Comparison of ENCODE assay signal across 24 cellular contexts in genomic region chr2:26528870-26529269, GRCh38. TPM values are rescaled to one million over a fixed set of nuclear protein-coding genes. Genes with fewer than 3 reads are reported as not detected.
DNase-seq lines count a peak whose midpoint lies in the region; ATAC-seq and TF ChIP-seq lines count a peak whose summit lies in the region.
"Had no signal": no experiment of that assay in that cellular context is flagged by ENCODE, and none has a peak within 500 bp of the region (broad histone marks: within the 10 kb centered on the region; RNA-seq: fewer than 3 reads in every experiment).

No MANE protein-coding gene starts in this region.

- H2AK5ac ChIP-seq in neuronal stem cell (ENCODE audit: low read depth, low read length) = peak overlapping the region; percentile 48

- no peak overlapping the region for H4K8ac ChIP-seq in neuronal stem cell (ENCODE audit: low read depth, low read length)

- no CpG with 5 or more reads among the region's 4 CpGs for WGBS in neuronal stem cell (ENCODE audit: extremely low coverage in 2 of 2, insufficient read length in 2 of 2, insufficient replicate concordance in 1 of 2), 2 donors
- WGBS in suprapubic skin = 91% methylated on average over 4 of the region's 4 CpGs

- POLR2A ChIA-PET in HEK293 (lab: Yijun Ruan, JAX) = no interaction called here

- no peaks in the 10 kb centered on the region for H3K36me3 ChIP-seq in HEK293 (ENCODE audit: control insufficient read depth in 2 of 2, insufficient read depth in 1 of 2, low read length in 2 of 2)
- no peaks in the 10 kb centered on the region for H3K36me3 ChIP-seq in neuronal stem cell (replicated peaks in 1 of 2; ENCODE audit: control insufficient read depth in 2 of 2, insufficient read depth in 2 of 2, low read length in 2 of 2)
- H3K36me3 ChIP-seq in suprapubic skin = no peaks in the 10 kb centered on the region
- H3K36me3 ChIP-seq: HAP-1, MG63, SJSA1 had no signal

- ATAC-seq in T-helper 17 cell (no peak), GM18520 (IDR thresholded peaks at IDR 0.05; ENCODE audit: unreplicated experiment) (no peak), HG02852 (IDR thresholded peaks at IDR 0.05; ENCODE audit: unreplicated experiment) (no peak), HG03457 (IDR thresholded peaks at IDR 0.05; ENCODE audit: unreplicated experiment) (no peak)
- ATAC-seq: CD8-positive, alpha-beta T cell had no signal

- H2BK5ac ChIP-seq in neuronal stem cell (ENCODE audit: low read length) = no peak overlapping the region

- peak overlapping the region; percentile 53 for H3K27ac Mint-ChIP-seq in T-helper 17 cell
- H3K27ac Mint-ChIP-seq: CD8-positive, alpha-beta T cell had no signal

- no peak overlapping the region for H2AFZ ChIP-seq in neuronal stem cell (ENCODE audit: low read length)

- peak overlapping the region; percentile 65 for H2BK15ac ChIP-seq in neuronal stem cell (ENCODE audit: low read length)

- H3K4me3 ChIP-seq in HEK293 (ENCODE audit: low read depth, low read length) (no peak overlapping the region), neuronal stem cell (ENCODE audit: low read length in 2 of 2) (no peak overlapping the region), suprapubic skin (no peak overlapping the region)
- H3K4me3 ChIP-seq: HAP-1, MG63, SJSA1 had no signal

- TF ChIP-seq EP300 in suprapubic skin (IDR thresholded peaks at IDR 0.05) = no peak

- TF ChIP-seq CTCF in HEK293 (tag by site-specific recombination; IDR thresholded peaks at IDR 0.05) (no peak), suprapubic skin (IDR thresholded peaks at IDR 0.05) (no peak)

- no peak overlapping the region for H4K91ac ChIP-seq in neuronal stem cell (ENCODE audit: low read depth, low read length, poor library complexity)

- H3K4me1 ChIP-seq in HEK293 (ENCODE audit: control insufficient read depth, insufficient read depth, low read length) = no peaks in the 10 kb centered on the region
- H3K4me1 ChIP-seq in neuronal stem cell (ENCODE audit: control insufficient read depth in 2 of 2, insufficient read depth in 1 of 2, low read depth in 1 of 2, low read length in 2 of 2) = peaks cover 7% of the 10 kb centered on the region in 2 donors
- H3K4me1 ChIP-seq in suprapubic skin = no peaks in the 10 kb centered on the region
- H3K4me1 ChIP-seq: Caco-2, HAP-1, SJSA1 had no signal

- no peak for TF ChIP-seq POLR2A in suprapubic skin (IDR thresholded peaks at IDR 0.05)

- H3K9me3 ChIP-seq in HEK293 (ENCODE audit: control insufficient read depth, insufficient read depth, low read depth, low read length) (no peaks in the 10 kb centered on the region), T-helper 17 cell (ENCODE audit: control insufficient read depth, low read length, poor library complexity, severe bottlenecking) (no peaks in the 10 kb centered on the region), neuronal stem cell (replicated peaks in 1 of 2; ENCODE audit: control insufficient read depth in 2 of 2, insufficient read depth in 1 of 2, low read depth in 1 of 2, low read length in 2 of 2) (no peaks in the 10 kb centered on the region), suprapubic skin (no peaks in the 10 kb centered on the region)
- H3K9me3 ChIP-seq: Caco-2, HAP-1, MG63, SJSA1 had no signal

- no peaks in the 10 kb centered on the region for H3K79me1 ChIP-seq in neuronal stem cell (ENCODE audit: low read depth, low read length)

- H3K36me3 Mint-ChIP-seq in T-helper 17 cell (ENCODE audit: low read depth) = peaks cover 2% of the 10 kb centered on the region
- H3K36me3 Mint-ChIP-seq: CD8-positive, alpha-beta T cell had no signal

- H3K9ac ChIP-seq in neuronal stem cell (ENCODE audit: low read depth, low read length, poor library complexity) = no peak overlapping the region

- no peak overlapping the region for H3K4me2 ChIP-seq in neuronal stem cell (ENCODE audit: insufficient read depth, low read length, poor library complexity, severe bottlenecking)

- H3K4me3 Mint-ChIP-seq in T-helper 17 cell = no peak overlapping the region
- H3K4me3 Mint-ChIP-seq: CD8-positive, alpha-beta T cell had no signal

- DNase-seq in T-helper 17 cell (no peak), neuronal stem cell (ENCODE audit: low spot score) (no peak), suprapubic skin (ENCODE audit: low spot score in 2 of 2) (peak; percentile 22 to 52)
- DNase-seq: Caco-2; CD8-positive, alpha-beta T cell; GOT3; IMR-90; KG1; MG63; NCI-H1105 treated with DMSO at 0.1 percent for 48 hours; NCI-H2029; NCI-H446 treated with DMSO at 0.1 percent for 48 hours; NCI-H526; NCI-H82; Right ventricle myocardium superior; RPMI8226 had no signal

- no peak overlapping the region for H2BK12ac ChIP-seq in neuronal stem cell (ENCODE audit: low read length)

- no peak overlapping the region for H3K14ac ChIP-seq in neuronal stem cell (ENCODE audit: low read length)

- H3K27me3 ChIP-seq in neuronal stem cell (ENCODE audit: control insufficient read depth in 3 of 3, insufficient read depth in 3 of 3, low read depth in 1 of 3, low read length in 3 of 3) (peaks cover 0 to 9% (median 0%) of the 10 kb centered on the region in 3 experiments), suprapubic skin (peaks cover 15% of the 10 kb centered on the region)
- H3K27me3 ChIP-seq: MG63 had no signal

- peaks cover 23% of the 10 kb centered on the region for H3K27me3 Mint-ChIP-seq in T-helper 17 cell

- H3K27ac ChIP-seq in HEK293 (ENCODE audit: extremely low read depth, low read depth, low read length) = no peak overlapping the region
- no peak overlapping the region for H3K27ac ChIP-seq in neuronal stem cell (replicated peaks; ENCODE audit: low read length)
- no peak overlapping the region for H3K27ac ChIP-seq in suprapubic skin
- H3K27ac ChIP-seq: C4-2B, SJSA1 had no signal

- CTCF ChIA-PET in HEK293 (lab: Yijun Ruan, JAX) = interaction anchor here (0.9 kb wide), 1 partner anchor 26 kb away, joined by 3 read pairs; no protein-coding TSS in a partner anchor

- H3K18ac ChIP-seq in neuronal stem cell (ENCODE audit: low read length) = no peak overlapping the region

- H3K4me1 Mint-ChIP-seq in T-helper 17 cell = no peaks in the 10 kb centered on the region

- H3K23ac ChIP-seq in neuronal stem cell (ENCODE audit: low read depth, low read length, poor library complexity) = peak overlapping the region; percentile 23

- no peak overlapping the region for H2BK120ac ChIP-seq in neuronal stem cell (ENCODE audit: low read depth, low read length)

- no peak overlapping the region for H3K4ac ChIP-seq in neuronal stem cell (ENCODE audit: low read length)

TF ChIP-seq in HEK293, 187 proteins besides CTCF, POLR2A, EP300 and RAD21:
- TF ChIP-seq ZIC2 (tag by site-specific recombination; IDR thresholded peaks at IDR 0.05) = peak; percentile 23; the same call in 1 of the 2 replicates
- TF ChIP-seq ZNF561 (tag by site-specific recombination; IDR thresholded peaks at IDR 0.05; ENCODE audit: borderline replicate concordance) = no peak
- no peak for TF ChIP-seq ZNF138 (tag by site-specific recombination; IDR thresholded peaks at IDR 0.05; ENCODE audit: borderline replicate concordance)
- peak; percentile 58; the same call in 1 of the 2 replicates for TF ChIP-seq GLIS1 (tag by site-specific recombination; IDR thresholded peaks at IDR 0.05)
- no peak for TF ChIP-seq ZNF155 (tag by site-specific recombination; IDR thresholded peaks at IDR 0.05)
- TF ChIP-seq, protein P1, sequence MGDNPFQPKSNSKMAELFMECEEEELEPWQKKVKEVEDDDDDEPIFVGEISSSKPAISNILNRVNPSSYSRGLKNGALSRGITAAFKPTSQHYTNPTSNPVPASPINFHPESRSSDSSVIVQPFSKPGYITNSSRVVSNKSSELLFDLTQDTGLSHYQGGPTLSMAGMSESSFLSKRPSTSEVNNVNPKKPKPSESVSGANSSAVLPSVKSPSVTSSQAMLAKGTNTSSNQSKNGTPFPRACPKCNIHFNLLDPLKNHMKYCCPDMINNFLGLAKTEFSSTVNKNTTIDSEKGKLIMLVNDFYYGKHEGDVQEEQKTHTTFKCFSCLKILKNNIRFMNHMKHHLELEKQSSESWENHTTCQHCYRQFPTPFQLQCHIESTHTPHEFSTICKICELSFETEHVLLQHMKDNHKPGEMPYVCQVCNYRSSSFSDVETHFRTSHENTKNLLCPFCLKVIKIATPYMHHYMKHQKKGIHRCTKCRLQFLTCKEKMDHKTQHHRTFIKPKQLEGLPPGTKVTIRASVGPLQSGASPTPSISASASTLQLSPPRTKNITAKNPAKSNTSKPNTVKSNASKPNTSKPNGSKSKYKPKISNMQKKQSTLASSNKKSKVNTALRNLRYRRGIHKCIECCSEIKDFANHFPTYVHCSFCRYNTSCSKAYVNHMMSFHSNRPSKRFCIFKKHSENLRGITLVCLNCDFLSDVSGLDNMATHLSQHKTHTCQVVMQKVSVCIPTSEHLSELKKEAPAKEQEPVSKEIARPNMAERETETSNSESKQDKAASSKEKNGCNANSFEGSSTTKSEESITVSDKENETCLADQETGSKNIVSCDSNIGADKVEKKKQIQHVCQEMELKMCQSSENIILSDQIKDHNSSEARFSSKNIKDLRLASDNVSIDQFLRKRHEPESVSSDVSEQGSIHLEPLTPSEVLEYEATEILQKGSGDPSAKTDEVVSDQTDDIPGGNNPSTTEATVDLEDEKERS (tag by site-specific recombination; IDR thresholded peaks at IDR 0.05) = no peak

RNA-seq across cellular contexts. Expression of gene OTOF, which starts 50.9 kb away (rescaled TPM):
- total RNA-seq in T-helper 17 cell = under 1 TPM; 0.50 to 0.87 TPM
- 0.54 TPM for polyA plus RNA-seq in neuronal stem cell (2013, experiment 1 of 2)
- 0.60 TPM for polyA plus RNA-seq in neuronal stem cell (2013, experiment 2 of 2)
- total RNA-seq in suprapubic skin = under 1 TPM in 3 of 4 donors, not detected in 1; 0.16 to 0.39 (median 0.17) TPM
- total RNA-seq: A673, IMR-90, Right ventricle myocardium superior, SJSA1 had no signal

Comparison
In these comparisons a context has a peak if more than half of its experiments do, and no peak if none do; other contexts are left out.
1. DNase-seq: peak in suprapubic skin (2 of 2); none in T-helper 17 cell (0 of 3) and neuronal stem cell (single experiment).